Comparison of ENCODE assay signal across 31 cellular contexts in the genomic region with DNA sequence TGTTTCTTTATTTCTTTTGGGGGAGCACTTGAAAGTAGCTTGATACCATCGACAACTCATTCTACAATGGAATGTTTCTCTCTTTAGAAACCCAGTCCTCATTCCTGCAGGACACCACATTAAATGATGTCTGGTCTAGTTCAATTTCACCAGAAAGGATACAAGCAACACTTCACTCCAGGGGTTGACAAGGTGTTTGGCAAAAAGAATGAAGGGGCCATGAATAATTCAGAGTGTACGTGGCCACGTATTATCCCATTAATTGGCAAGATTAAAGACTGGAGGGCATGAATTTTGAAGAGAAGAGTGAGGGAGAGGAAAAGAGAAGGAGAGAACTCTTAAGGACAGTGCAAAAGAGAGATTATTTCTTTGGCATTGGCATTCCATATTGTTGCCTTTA. TPM values are rescaled to one million over a fixed set of nuclear protein-coding genes. Genes with fewer than 3 reads are reported as not detected.
"Had no signal": no experiment of that assay in that cellular context is flagged by ENCODE, and none has a peak within 500 bp of the region (broad histone marks: within the 10 kb centered on the region; RNA-seq: fewer than 3 reads in every experiment).

No MANE protein-coding gene starts in this region.

- H3K4me3 Mint-ChIP-seq: dendritic cell treated with granulocyte-macrophage colony-stimulating factor and Interleukin-4, amounts not matched to agents 40 ng/mL and 50 ng/mL, for 4 days; effector memory CD8-positive, alpha-beta T cell; memory B cell; mesothelial cell of epicardium; naive B cell; naive thymus-derived CD8-positive, alpha-beta T cell had no signal

- H3K36me3 Mint-ChIP-seq: mesothelial cell of epicardium; naive B cell; naive thymus-derived CD8-positive, alpha-beta T cell had no signal

- H3K4me3 ChIP-seq: colonic mucosa, esophagus squamous epithelium, gastrocnemius medialis, heart right ventricle, left lung, lower lobe of right lung, mucosa of descending colon had no signal

- H3K27ac Mint-ChIP-seq: dendritic cell treated with granulocyte-macrophage colony-stimulating factor and Interleukin-4, amounts not matched to agents 40 ng/mL and 50 ng/mL, for 4 days; effector memory CD8-positive, alpha-beta T cell; memory B cell; mesothelial cell of epicardium; naive thymus-derived CD8-positive, alpha-beta T cell had no signal

- H3K9me3 Mint-ChIP-seq: dendritic cell treated with granulocyte-macrophage colony-stimulating factor and Interleukin-4, amounts not matched to agents 40 ng/mL and 50 ng/mL, for 4 days; effector memory CD8-positive, alpha-beta T cell had no signal

- H3K27ac ChIP-seq: colonic mucosa, esophagus squamous epithelium, gastrocnemius medialis, heart right ventricle, left lung, lower lobe of right lung had no signal

- H3K9me3 ChIP-seq: colonic mucosa, esophagus squamous epithelium, gastrocnemius medialis, heart right ventricle, left lung, lower lobe of right lung, mucosa of descending colon had no signal

- H3K4me1 ChIP-seq: colonic mucosa, esophagus squamous epithelium, gastrocnemius medialis, left lung, lower lobe of right lung had no signal

- H3K27me3 ChIP-seq: colonic mucosa, esophagus squamous epithelium, gastrocnemius medialis, heart right ventricle, left lung had no signal

- FAIRE-seq: endothelial cell of umbilical vein, islet of Langerhans, keratinocyte had no signal

- DNase-seq: colonic mucosa; cortex of kidney; effector CD8-positive, alpha-beta T cell; effector memory CD8-positive, alpha-beta T cell; esophagus squamous epithelium; foreskin fibroblast; foreskin melanocyte; gastrocnemius medialis; glutamatergic neuron; heart right ventricle; hippocampal formation; left cardiac atrium; left lung; left ventricle myocardium superior; lower lobe of right lung; mucosa of descending colon; naive B cell; naive thymus-derived CD8-positive, alpha-beta T cell had no signal

- H3K27me3 Mint-ChIP-seq: dendritic cell treated with granulocyte-macrophage colony-stimulating factor and Interleukin-4, amounts not matched to agents 40 ng/mL and 50 ng/mL, for 4 days; naive thymus-derived CD8-positive, alpha-beta T cell had no signal

- ATAC-seq: effector memory CD8-positive, alpha-beta T cell; gastrocnemius medialis; heart right ventricle; left cardiac atrium; left lung; left ventricle myocardium superior; lower lobe of right lung; mucosa of descending colon; naive thymus-derived CD8-positive, alpha-beta T cell had no signal

- H3K36me3 ChIP-seq: colonic mucosa, esophagus squamous epithelium, gastrocnemius medialis, heart right ventricle, left lung, lower lobe of right lung had no signal

- H3K4me1 Mint-ChIP-seq: naive thymus-derived CD8-positive, alpha-beta T cell had no signal

RNA-seq across cellular contexts. Expression of a gene that starts 0.7 kb away (rescaled TPM):
- total RNA-seq: colonic mucosa; dermis microvascular lymphatic vessel endothelial cell; endothelial cell of umbilical vein; epithelial cell of proximal tubule; esophagus squamous epithelium; gastrocnemius medialis; glomerular endothelial cell; heart right ventricle; kidney epithelial cell; left cardiac atrium; left ventricle myocardium superior; lung microvascular endothelial cell; mesenteric fat pad; mesothelial cell of epicardium; myocyte; naive thymus-derived CD8-positive, alpha-beta T cell had no signal
- polyA plus RNA-seq: endothelial cell of umbilical vein, heart right ventricle had no signal

RNA-seq across cellular contexts. Expression of a gene that starts 36.5 kb away (rescaled TPM):
- total RNA-seq: dermis microvascular lymphatic vessel endothelial cell; endothelial cell of umbilical vein; esophagus squamous epithelium; gastrocnemius medialis; left cardiac atrium; left ventricle myocardium superior; lung microvascular endothelial cell; mesenteric fat pad; naive thymus-derived CD8-positive, alpha-beta T cell had no signal
- polyA plus RNA-seq: endothelial cell of umbilical vein; naive thymus-derived CD8-positive, alpha-beta T cell had no signal
